Comparison of ENCODE assay signal across 8 cellular contexts in the genomic region with DNA sequence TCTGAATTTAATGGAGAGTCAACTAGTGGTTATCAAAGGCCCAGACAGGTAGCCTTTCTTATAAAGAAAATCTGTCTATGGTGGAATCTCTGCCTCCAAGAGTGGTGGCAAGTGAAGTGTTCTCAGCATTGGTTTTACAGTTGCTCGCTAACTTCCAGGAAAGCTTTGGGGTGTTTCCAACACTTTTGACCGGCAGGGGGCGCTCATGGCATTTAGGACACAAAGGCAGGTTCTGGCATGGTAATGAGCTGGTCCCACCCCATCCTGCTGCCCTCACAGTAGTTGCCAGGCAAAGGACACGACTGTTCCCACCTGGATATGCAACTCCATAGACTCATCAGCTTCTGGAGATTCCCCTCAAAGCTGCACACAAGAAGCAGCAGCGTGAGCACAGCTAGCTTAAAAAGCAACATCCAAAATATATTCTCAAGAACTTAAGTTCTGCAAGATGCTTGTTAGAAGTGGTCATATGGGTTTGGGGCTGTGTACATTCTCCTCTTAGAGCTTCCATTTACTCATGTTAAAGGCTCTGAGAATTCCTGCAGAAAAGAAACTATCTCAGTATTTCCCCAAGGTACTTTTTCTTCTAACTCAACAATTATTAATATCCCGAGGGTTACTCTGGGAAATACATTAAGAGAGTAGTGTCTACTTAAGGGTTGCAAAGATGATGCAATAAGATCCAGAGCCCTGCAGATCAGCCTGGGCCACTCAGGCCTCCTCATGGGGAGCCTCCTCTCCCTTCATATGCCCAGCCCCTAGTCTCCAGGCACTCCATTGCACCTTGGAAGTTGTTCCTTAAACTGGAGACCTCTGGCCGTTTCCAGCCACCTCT. TPM values are rescaled to one million over a fixed set of nuclear protein-coding genes. Genes with fewer than 3 reads are reported as not detected.
DNase-seq lines count a peak whose midpoint lies in the region; ATAC-seq and TF ChIP-seq lines count a peak whose summit lies in the region.

No MANE protein-coding gene starts in this region.

- H3K27ac ChIP-seq in thyroid gland = no peak overlapping the region

- peak; percentile 52 for DNase-seq in GM06990 (ENCODE audit: extremely low read depth, insufficient read length)
- peak; percentile 80 for DNase-seq in NAMALWA (ENCODE audit: low spot score)
- DNase-seq in SHP77 (lab: John Stamatoyannopoulos, UW) = peak; percentile 63 to 79
- peak; percentile 86 for DNase-seq in activated T-helper 9 cell treated with anti-CD3 and anti-CD28 coated beads, Interleukin-2, amount 50 U/mL, for 16 hours (ENCODE audit: low read depth)
- peak; percentile 64 for DNase-seq in foreskin melanocyte
- DNase-seq in omental fat pad (ENCODE audit: low spot score) = peak; percentile 100
- peak; percentile 92 to 95 for DNase-seq in thyroid gland

- no peaks in the 10 kb centered on the region for H3K27me3 ChIP-seq in GM06990 (replicated peaks; ENCODE audit: control insufficient read depth, insufficient read depth, low read length)
- H3K27me3 ChIP-seq in thyroid gland = no peaks in the 10 kb centered on the region

- H3K4me3 ChIP-seq in GM06990 (replicated peaks; ENCODE audit: low read depth, low read length) = no peak overlapping the region
- no peak overlapping the region for H3K4me3 ChIP-seq in thyroid gland (replicated peaks in 1 of 3)

- 22 to 27% methylated on average over 7 of the region's 7 CpGs for WGBS in thyroid gland, 2 donors

- no peaks in the 10 kb centered on the region for H3K9me3 ChIP-seq in thyroid gland

- peaks cover 0 to 14% of the 10 kb centered on the region in 2 donors for H3K4me1 ChIP-seq in thyroid gland

- H3K36me3 ChIP-seq in GM06990 (ENCODE audit: control insufficient read depth, insufficient read depth, low read length) = no peaks in the 10 kb centered on the region
- no peaks in the 10 kb centered on the region for H3K36me3 ChIP-seq in thyroid gland

- TF ChIP-seq POLR2A in thyroid gland (IDR thresholded peaks at IDR 0.05) = no peak

- ATAC-seq in omental fat pad (ENCODE audit: low FRiP score) (peak; percentile 49), HG02642 (IDR thresholded peaks at IDR 0.05; ENCODE audit: poor library complexity, unreplicated experiment) (no peak)

- TF ChIP-seq CTCF in GM06990 (IDR thresholded peaks at IDR 0.05; ENCODE audit: insufficient read depth, low read length, poor library complexity, severe bottlenecking) (peak; percentile 82), omental fat pad (IDR thresholded peaks at IDR 0.05) (peak in 2 of 3 donors; percentile 71 to 94), thyroid gland (IDR thresholded peaks at IDR 0.05) (peak; percentile 75 to 94 (median 86))

- intact Hi-C loops in thyroid gland (cut with DNase I) = loop anchor here (5.0 kb wide), 2 partner anchors 46 to 226 kb away; no protein-coding TSS in a partner anchor

RNA-seq across cellular contexts. Expression of a gene that starts 14.8 kb away (rescaled TPM):
- total RNA-seq in omental fat pad (not detected), thyroid gland (not detected)

RNA-seq across cellular contexts. Expression of a gene that starts 20.6 kb away (rescaled TPM):
- total RNA-seq in omental fat pad = 100 to 1,000 TPM; 102 to 144 (median 114) TPM
- total RNA-seq in thyroid gland = 10 to 100 TPM; 80.9 to 91.6 (median 83.5) TPM
